Comparison of ENCODE assay signal across 9 cellular contexts in genomic region chr11:134034496-134035381, GRCh38. TPM values are rescaled to one million over a fixed set of nuclear protein-coding genes. Genes with fewer than 3 reads are reported as not detected.
DNase-seq lines count a peak whose midpoint lies in the region; ATAC-seq, FAIRE-seq and TF ChIP-seq lines count a peak whose summit lies in the region.
"Had no signal": no experiment of that assay in that cellular context is flagged by ENCODE, and none has a peak within 500 bp of the region (broad histone marks: within the 10 kb centered on the region; RNA-seq: fewer than 3 reads in every experiment).

No MANE protein-coding gene starts in this region.

- ATAC-seq in naive thymus-derived CD8-positive, alpha-beta T cell: peak; percentile 4 to 29
- ATAC-seq in HepG2 (no peak), HG02970 (IDR thresholded peaks at IDR 0.05; ENCODE audit: low FRiP score, unreplicated experiment) (no peak), HG02973 (IDR thresholded peaks at IDR 0.05; ENCODE audit: unreplicated experiment) (no peak)

- POLR2A ChIA-PET in naive thymus-derived CD8-positive, alpha-beta T cell (lab: Charles Lee): interaction anchor here (1.3 to 3.5 kb wide), 6 partner anchors 11 to 192 kb away, joined by 3 to 10 read pairs (median 5); partner anchors contain the start of genes JAM3, NCAPD3 and VPS26B
- POLR2A ChIA-PET in HepG2 (lab: Yijun Ruan, JAX): no interaction called here

- TF ChIP-seq CTCF in Loucy (conservative IDR thresholded peaks at IDR 0.05; ENCODE audit: low read length): no peak
- TF ChIP-seq CTCF in brain (conservative IDR thresholded peaks at IDR 0.05): no peak
- no peak for TF ChIP-seq CTCF in HepG2 (CRISPR knock-in tag; IDR thresholded peaks at IDR 0.05)

- H3K9ac ChIP-seq in BLaER1 (peak overlapping the region; percentile 15), Loucy (ENCODE audit: low read depth, low read length, poor library complexity, severe bottlenecking) (peak overlapping the region; percentile 54), HepG2 (ENCODE audit: insufficient read depth, low read depth, low read length) (no peak overlapping the region)

- H3K4me2 ChIP-seq in BLaER1: peak overlapping the region; percentile 80
- peak overlapping the region; percentile 74 for H3K4me2 ChIP-seq in Loucy (ENCODE audit: low read depth, low read length, poor library complexity, severe bottlenecking)
- no peak overlapping the region for H3K4me2 ChIP-seq in HepG2 (ENCODE audit: low read depth, low read length)

- H3K4me3 Mint-ChIP-seq in brain: peak overlapping the region; percentile 67 to 85 (median 84)
- peak overlapping the region; percentile 74 to 97 (median 90) for H3K4me3 Mint-ChIP-seq in naive thymus-derived CD8-positive, alpha-beta T cell

- intact Hi-C loops in HepG2 (cut with micrococcal nuclease; ENCODE audit: unreplicated experiment): no loop called here

- H3K9me3 Mint-ChIP-seq in brain: no peaks in the 10 kb centered on the region
- H3K9me3 Mint-ChIP-seq in naive thymus-derived CD8-positive, alpha-beta T cell: no peaks in the 10 kb centered on the region

- H3K27me3 ChIP-seq in BLaER1: no peaks in the 10 kb centered on the region
- H3K27me3 ChIP-seq in Loucy (ENCODE audit: insufficient read depth, low read length, poor library complexity, severe bottlenecking): no peaks in the 10 kb centered on the region
- peaks cover 9 to 78% of the 10 kb centered on the region in 2 experiments; a peak in 4 of 5 replicates for H3K27me3 ChIP-seq in HepG2 (ENCODE audit: control insufficient read depth in 1 of 2, insufficient read depth in 2 of 2, low read length in 2 of 2)

- H3K79me2 ChIP-seq in Loucy (ENCODE audit: insufficient read depth, low read length): no peaks in the 10 kb centered on the region
- H3K79me2 ChIP-seq in HepG2 (ENCODE audit: insufficient read depth, low read length): no peaks in the 10 kb centered on the region

- H3K4me3 ChIP-seq in BLaER1: 0 out of 2 replicates have a peak overlapping the region, but pooled peaks have one; percentile 21
- H3K4me3 ChIP-seq in Loucy (ENCODE audit: low read length, poor library complexity, severe bottlenecking): peak overlapping the region; percentile 51
- H3K4me3 ChIP-seq in HepG2 (replicated peaks in 1 of 3; ENCODE audit: insufficient read depth in 1 of 3, low read depth in 2 of 3, low read length in 3 of 3): no peak overlapping the region

- no peak for FAIRE-seq in HepG2 (lab: Jason Lieb, UNC)
- FAIRE-seq: G401.6 had no signal

- peaks cover 99% of the 10 kb centered on the region for H3K4me1 Mint-ChIP-seq in brain
- H3K4me1 Mint-ChIP-seq in naive thymus-derived CD8-positive, alpha-beta T cell: peaks cover 45 to 82% (median 70%) of the 10 kb centered on the region in 4 donors

- 38% methylated on average over 9 of the region's 15 CpGs for WGBS in HepG2 (ENCODE audit: low lambda C conversion rate)

- no peak for TF ChIP-seq EP300 in HepG2 (IDR thresholded peaks at IDR 0.05; ENCODE audit: low read depth in 2 of 2, low read length in 2 of 2)
- no peak for TF ChIP-seq EP300 in HepG2 (CRISPR knock-in tag; IDR thresholded peaks at IDR 0.05; ENCODE audit: borderline replicate concordance)

- no peaks in the 10 kb centered on the region for H3K9me2 ChIP-seq in Loucy (replicated peaks; ENCODE audit: low read depth, low read length)

- H2AFZ ChIP-seq in Loucy (ENCODE audit: low read length) (peak overlapping the region; percentile 63; the same call in 1 of the 2 replicates), HepG2 (ENCODE audit: low read length) (no peak overlapping the region)

- CTCF ChIA-PET in HepG2 (lab: Yijun Ruan, JAX; ENCODE audit: low intra/inter-chr PET ratio, low total read pairs): no interaction called here

- H4K20me1 ChIP-seq in BLaER1 (no peaks in the 10 kb centered on the region), Loucy (ENCODE audit: insufficient read depth, low read length, poor library complexity, severe bottlenecking) (no peaks in the 10 kb centered on the region), HepG2 (ENCODE audit: insufficient read depth, low read length) (no peaks in the 10 kb centered on the region)

- peak overlapping the region; percentile 92 to 98 (median 92) for H3K27ac Mint-ChIP-seq in brain
- peak overlapping the region; percentile 91 to 99 (median 96) for H3K27ac Mint-ChIP-seq in naive thymus-derived CD8-positive, alpha-beta T cell

- peak in 1 of 10 donors; percentile 36 for DNase-seq in naive thymus-derived CD8-positive, alpha-beta T cell
- DNase-seq in NCI-H2227 treated with DMSO at 0.1 percent for 48 hours (lab: John Stamatoyannopoulos, UW) (no peak), HepG2 (ENCODE audit: low spot score) (no peak)

- no peak for TF ChIP-seq POLR2A in HepG2 (IDR thresholded peaks at IDR 0.05; ENCODE audit: insufficient read depth in 1 of 2, low read depth in 2 of 2, low read length in 2 of 2)

- H3K36me3 ChIP-seq in BLaER1 (no peaks in the 10 kb centered on the region), Loucy (ENCODE audit: insufficient read depth, low read length) (no peaks in the 10 kb centered on the region), HepG2 (replicated peaks in 1 of 2; ENCODE audit: control insufficient read depth in 1 of 2, insufficient read depth in 2 of 2, low read length in 2 of 2) (no peaks in the 10 kb centered on the region)

- H3K27me3 Mint-ChIP-seq in brain: peaks cover 5% of the 10 kb centered on the region
- H3K27me3 Mint-ChIP-seq in naive thymus-derived CD8-positive, alpha-beta T cell: peaks cover 0 to 10% (median 0%) of the 10 kb centered on the region in 5 donors

- no peaks in the 10 kb centered on the region for H3F3A ChIP-seq in Loucy (ENCODE audit: low read depth)

- H3K27ac ChIP-seq in BLaER1 (peak overlapping the region; percentile 45), HepG2 (ENCODE audit: extremely low read length, insufficient read depth, low read length) (no peak overlapping the region)

- no peak for TF ChIP-seq RAD21 in HepG2 (CRISPR knock-in tag; IDR thresholded peaks at IDR 0.05)

- no TSS peak for BruUV-seq in HepG2 (replicated peaks; lab: Mats Ljungman, UMichigan)

- H3K9me3 ChIP-seq in BLaER1: no peaks in the 10 kb centered on the region
- no peaks in the 10 kb centered on the region for H3K9me3 ChIP-seq in Loucy (ENCODE audit: insufficient read depth, low read depth, low read length)
- H3K9me3 ChIP-seq in HepG2 (ENCODE audit: low read length): no peaks in the 10 kb centered on the region

- H3K4me1 ChIP-seq in BLaER1: peaks cover 75% of the 10 kb centered on the region
- peaks cover 34% of the 10 kb centered on the region for H3K4me1 ChIP-seq in Loucy (ENCODE audit: insufficient read depth, low read length, poor library complexity, severe bottlenecking)
- no peaks in the 10 kb centered on the region for H3K4me1 ChIP-seq in HepG2 (ENCODE audit: insufficient read depth, low read length)

- H3K36me3 Mint-ChIP-seq in brain: no peaks in the 10 kb centered on the region
- no peaks in the 10 kb centered on the region for H3K36me3 Mint-ChIP-seq in naive thymus-derived CD8-positive, alpha-beta T cell

- in situ Hi-C loops in HepG2 (cut with HindIII; ENCODE audit: extremely low pct_ligation_motif_present, low pct_unique_long_range_greater_than_20kb): no loop called here

TF ChIP-seq in HepG2, 621 proteins besides CTCF, POLR2A, EP300 and RAD21:
- TF ChIP-seq ZBTB38 (CRISPR knock-in tag; IDR thresholded peaks at IDR 0.05): no peak
- TF ChIP-seq BRCA1 (CRISPR knock-in tag; IDR thresholded peaks at IDR 0.05): no peak
- TF ChIP-seq RNF2 (conservative IDR thresholded peaks at IDR 0.05; ENCODE audit: low read depth): no peak

RNA-seq across cellular contexts. Expression of gene JAM3, which starts 34.1 kb away (rescaled TPM):
- polyA plus RNA-seq in brain (ENCODE audit: insufficient read depth, low read depth, low replicate concordance) (125 TPM), HepG2 (2011; rRNA removed) (0.71 and 0.98 TPM in 2 replicates)
- 1 to 10 TPM; 8.5 to 9.1 TPM for total RNA-seq in naive thymus-derived CD8-positive, alpha-beta T cell
- 1 to 10 TPM; 4.2 to 6.5 (median 4.8) TPM for polyA plus RNA-seq in naive thymus-derived CD8-positive, alpha-beta T cell
- total RNA-seq in HepG2 (2016; rRNA removed; fragmentation: Illumina TruSeq; extraction: Trizol): 2.0 and 2.8 TPM in 2 replicates
- total RNA-seq in HepG2 (2016; cell fraction: cytosol; rRNA removed; fragmentation: Illumina TruSeq; extraction: Trizol; ENCODE audit: low read depth): 0.20 and 0.26 TPM in 2 replicates
- 1.3 and 2.8 TPM in 2 replicates for total RNA-seq in HepG2 (2016; cell fraction: insoluble cytoplasmic fraction; rRNA removed; fragmentation: Illumina TruSeq; extraction: Trizol)
- 0.87 and 0.96 TPM in 2 replicates for total RNA-seq in HepG2 (2016; cell fraction: membrane; rRNA removed; fragmentation: Illumina TruSeq; extraction: Trizol)
- total RNA-seq in HepG2 (2016; cell fraction: nucleus; rRNA removed; fragmentation: Illumina TruSeq; extraction: Trizol): 2.9 and 3.8 TPM in 2 replicates
- 0.83 and 1.1 TPM in 2 replicates for polyA plus RNA-seq in HepG2 (2011; cell fraction: cytosol; rRNA removed)
- polyA plus RNA-seq in HepG2 (2011; cell fraction: nucleus; rRNA removed): 1.2 and 1.7 TPM in 2 replicates
- polyA plus RNA-seq in HepG2 (2012): 0.97 and 1.0 TPM in 2 replicates
- 0.15 TPM in 2 replicates for polyA plus RNA-seq in HepG2 (2016; cell fraction: cytosol; fragmentation: Illumina TruSeq; extraction: Trizol; ENCODE audit: low read depth)
- 1.6 and 1.7 TPM in 2 replicates for polyA plus RNA-seq in HepG2 (2016; cell fraction: insoluble cytoplasmic fraction; fragmentation: Illumina TruSeq; extraction: Trizol; ENCODE audit: low read depth)
- polyA plus RNA-seq in HepG2 (2016; cell fraction: membrane; fragmentation: Illumina TruSeq; extraction: Trizol; ENCODE audit: low read depth): 0.31 and 0.49 TPM in 2 replicates
- 5.8 and 6.6 TPM in 2 replicates for polyA plus RNA-seq in HepG2 (2016; cell fraction: nucleus; fragmentation: Illumina TruSeq; extraction: Trizol; ENCODE audit: insufficient read depth, low read depth)
- 1.6 TPM in 1 of 2 replicates, not detected in the other for polyA minus RNA-seq in HepG2 (2011; rRNA and poly(A)+ RNA removed; ENCODE audit: low replicate concordance)
- 1.1 and 1.2 TPM in 2 replicates for polyA minus RNA-seq in HepG2 (2011; cell fraction: cytosol; rRNA and poly(A)+ RNA removed)
- 0.37 and 0.39 TPM in 2 replicates for polyA minus RNA-seq in HepG2 (2011; cell fraction: nucleus; rRNA and poly(A)+ RNA removed)

Comparison
In these comparisons a context has a peak if more than half of its experiments do, and no peak if none do; other contexts are left out.
1. H3K4me3 ChIP-seq: peak in BLaER1 (single experiment) and Loucy (single experiment); none in HepG2 (0 of 3).
2. ATAC-seq: peak in naive thymus-derived CD8-positive, alpha-beta T cell (2 of 2); none in HepG2 (single experiment), HG02970 (single experiment) and HG02973 (single experiment).
3. RNA of gene JAM3, which starts 34.1 kb away (polyA plus RNA-seq): 125 TPM in brain (single experiment); 4.2 to 6.5 TPM in naive thymus-derived CD8-positive, alpha-beta T cell and 0.15 to 6.6 TPM in HepG2; every median in the first group is over 10 times any median in the second.